ENCODE assay signal across 19 cellular contexts in genomic region chr17:27743288-27743885, GRCh38. TPM values are rescaled to one million over a fixed set of nuclear protein-coding genes. Genes with fewer than 3 reads are reported as not detected.
DNase-seq lines count a peak whose midpoint lies in the region; ATAC-seq, FAIRE-seq and TF ChIP-seq lines count a peak whose summit lies in the region.
"Had no signal": no experiment of that assay in that cellular context is flagged by ENCODE, and none has a peak within 500 bp of the region (broad histone marks: within the 10 kb centered on the region; RNA-seq: fewer than 3 reads in every experiment).

No MANE protein-coding gene starts in this region.

- H3K79me2 ChIP-seq in H9 (ENCODE audit: insufficient read depth, low read length) = no peaks in the 10 kb centered on the region

- no peak overlapping the region for H4K5ac ChIP-seq in H9 (ENCODE audit: insufficient read length, low read depth, low read length)

- peak; percentile 23 for FAIRE-seq in bronchial epithelial cell (lab: Jason Lieb, UNC)
- FAIRE-seq: endometrium had no signal

- no peaks in the 10 kb centered on the region for H3K27me3 ChIP-seq in H9 (ENCODE audit: insufficient read depth, low read length)
- no peaks in the 10 kb centered on the region for H3K27me3 ChIP-seq in bronchial epithelial cell (ENCODE audit: control insufficient read depth, insufficient read depth, low read length)
- H3K27me3 ChIP-seq: SJSA1 had no signal

- CTCF ChIA-PET in activated naive CD4-positive, alpha-beta T cell treated with anti-CD3 and anti-CD28 coated beads for 36 hours (lab: Charles Lee) = interaction anchor here (0.7 kb wide), 1 partner anchor 65 kb away, joined by 3 read pairs; no protein-coding TSS in a partner anchor

- H3K36me3 Mint-ChIP-seq in H9 (ENCODE audit: insufficient read depth in 1 of 3, low read depth in 3 of 3) = peaks cover 0 to 5% (median 0%) of the 10 kb centered on the region in 3 experiments; a peak in 3 of 7 replicates
- no peaks in the 10 kb centered on the region for H3K36me3 Mint-ChIP-seq in osteocyte (ENCODE audit: unreplicated experiment)
- H3K36me3 Mint-ChIP-seq in activated naive CD4-positive, alpha-beta T cell treated with anti-CD3 and anti-CD28 coated beads for 36 hours (ENCODE audit: low read depth) = no peaks in the 10 kb centered on the region
- H3K36me3 Mint-ChIP-seq: activated naive CD8-positive, alpha-beta T cell had no signal

- no peak overlapping the region for H3K4me2 ChIP-seq in H9 (ENCODE audit: insufficient read depth, insufficient read length, low read length)

- H3T11ph ChIP-seq in H9 (ENCODE audit: low read length) = no peak overlapping the region

- H3K18ac ChIP-seq in H9 (ENCODE audit: insufficient read length, low read depth, low read length) = no peak overlapping the region

- no peak overlapping the region for H2AFZ ChIP-seq in H9 (ENCODE audit: low read length)

- ATAC-seq in GM19463 (IDR thresholded peaks at IDR 0.05; ENCODE audit: unreplicated experiment) = no peak

- no peak overlapping the region for H3K4me3 ChIP-seq in bronchial epithelial cell (ENCODE audit: low read depth, low read length)
- H3K4me3 ChIP-seq: SJSA1 had no signal

- no peak overlapping the region for H3K14ac ChIP-seq in H9 (ENCODE audit: insufficient read depth, low read length)

- no peaks in the 10 kb centered on the region for H4K20me1 ChIP-seq in H9 (ENCODE audit: control insufficient read depth, insufficient read depth, insufficient read length)

- H3K4me1 ChIP-seq in H9 (ENCODE audit: insufficient read depth, low read length) = no peaks in the 10 kb centered on the region
- H3K4me1 ChIP-seq: SJSA1 had no signal

- H2BK12ac ChIP-seq in H9 (ENCODE audit: insufficient read length, low read depth, low read length) = no peak overlapping the region

- no peak overlapping the region for H3K27ac Mint-ChIP-seq in H9
- H3K27ac Mint-ChIP-seq in osteocyte (ENCODE audit: unreplicated experiment) = no peak overlapping the region
- H3K27ac Mint-ChIP-seq in activated naive CD4-positive, alpha-beta T cell treated with anti-CD3 and anti-CD28 coated beads for 36 hours = no peak overlapping the region
- H3K27ac Mint-ChIP-seq: activated naive CD8-positive, alpha-beta T cell had no signal

- H3K9me3 ChIP-seq in H9 (ENCODE audit: control insufficient read depth, low read depth, low read length) = no peaks in the 10 kb centered on the region
- H3K9me3 ChIP-seq: SJSA1 had no signal

- H3K4me1 Mint-ChIP-seq in H9 = peaks cover 0 to 4% of the 10 kb centered on the region in 2 experiments; a peak in 2 of 4 replicates
- no peaks in the 10 kb centered on the region for H3K4me1 Mint-ChIP-seq in osteocyte (ENCODE audit: unreplicated experiment)
- no peaks in the 10 kb centered on the region for H3K4me1 Mint-ChIP-seq in activated naive CD4-positive, alpha-beta T cell treated with anti-CD3 and anti-CD28 coated beads for 36 hours (ENCODE audit: low read depth)

- H3K27ac ChIP-seq in H9 (ENCODE audit: insufficient read length, low read depth, low read length) = no peak overlapping the region
- H3K27ac ChIP-seq: SJSA1 had no signal

- no peak overlapping the region for H3K56ac ChIP-seq in H9 (ENCODE audit: insufficient read length, low read depth, low read length)

- H4K91ac ChIP-seq in H9 (ENCODE audit: insufficient read length, low read depth, low read length) = no peak overlapping the region

- no peak overlapping the region for H3K9ac ChIP-seq in H9 (ENCODE audit: extremely low read depth, insufficient read length, low read length)

- no peak overlapping the region for H2BK120ac ChIP-seq in H9 (ENCODE audit: low read depth, low read length, poor library complexity, severe bottlenecking)

- intact Hi-C loops in activated naive CD4-positive, alpha-beta T cell treated with anti-CD3 and anti-CD28 coated beads for 36 hours (cut with micrococcal nuclease) = no loop called here

- H3K36me3 ChIP-seq in bronchial epithelial cell (ENCODE audit: control insufficient read depth, insufficient read depth, low read length) = no peaks in the 10 kb centered on the region
- H3K36me3 ChIP-seq: SJSA1 had no signal

- no peak for TF ChIP-seq CTCF in H9 (conservative IDR thresholded peaks at IDR 0.05)
- TF ChIP-seq CTCF in bronchial epithelial cell (IDR thresholded peaks at IDR 0.05; ENCODE audit: insufficient read depth, low read length, severe bottlenecking) = no peak
- TF ChIP-seq CTCF in osteocyte (IDR thresholded peaks at IDR 0.05) = no peak

- H4K8ac ChIP-seq in H9 (replicated peaks; ENCODE audit: insufficient read length, low read depth, low read length) = no peak overlapping the region

- no peaks in the 10 kb centered on the region for H3K79me1 ChIP-seq in H9 (ENCODE audit: insufficient read depth, low read depth, low read length, poor library complexity, severe bottlenecking)

- WGBS in H9 (ENCODE audit: extremely low coverage, insufficient read length, low lambda C conversion rate) = no CpG with 5 or more reads among the region's 8 CpGs

- no peak overlapping the region for H3K4ac ChIP-seq in H9 (ENCODE audit: low read depth, low read length)

- H3K27me3 Mint-ChIP-seq in H9 (ENCODE audit: low read depth) (no peaks in the 10 kb centered on the region; the same call in 1 of the 2 replicates), osteocyte (ENCODE audit: unreplicated experiment) (no peaks in the 10 kb centered on the region)
- no peaks in the 10 kb centered on the region for H3K27me3 Mint-ChIP-seq in activated naive CD4-positive, alpha-beta T cell treated with anti-CD3 and anti-CD28 coated beads for 36 hours (ENCODE audit: low read depth)
- H3K27me3 Mint-ChIP-seq: activated naive CD8-positive, alpha-beta T cell had no signal

- no peaks in the 10 kb centered on the region for H3K23me2 ChIP-seq in H9 (ENCODE audit: insufficient read length, low read depth, low read length, poor library complexity, severe bottlenecking)

- H2AK5ac ChIP-seq in H9 (ENCODE audit: insufficient read length, low read length) = no peak overlapping the region

- no peak overlapping the region for H3K23ac ChIP-seq in H9 (ENCODE audit: insufficient read length, low read depth, low read length)

- no peak overlapping the region for H3K4me3 Mint-ChIP-seq in H9
- no peak overlapping the region for H3K4me3 Mint-ChIP-seq in osteocyte (ENCODE audit: unreplicated experiment)
- no peak overlapping the region for H3K4me3 Mint-ChIP-seq in activated naive CD4-positive, alpha-beta T cell treated with anti-CD3 and anti-CD28 coated beads for 36 hours
- H3K4me3 Mint-ChIP-seq: activated naive CD8-positive, alpha-beta T cell had no signal

- H2BK20ac ChIP-seq in H9 (ENCODE audit: low read depth, low read length, poor library complexity, severe bottlenecking) = no peak overlapping the region

- no peak overlapping the region for H2BK15ac ChIP-seq in H9 (ENCODE audit: low read depth, low read length)

- peak; percentile 14 for DNase-seq in H9
- peak; percentile 64 to 67 for DNase-seq in NOMO-1 (lab: John Stamatoyannopoulos, UW; ENCODE audit: unreplicated experiment in 2 of 2)
- no peak for DNase-seq in bronchial epithelial cell (ENCODE audit: low read depth)
- peak; percentile 64 for DNase-seq in osteocyte (ENCODE audit: extremely low spot score, unreplicated experiment)
- DNase-seq in activated naive CD4-positive, alpha-beta T cell treated with anti-CD3 and anti-CD28 coated beads for 36 hours = no peak
- no peak for DNase-seq in RPMI8226
- DNase-seq in iPS-NIHi7 (ENCODE audit: extremely low spot score) = no peak
- DNase-seq: H7, NCI-H1417, NCI-H2107, NCI-H524, retina had no signal

- peaks cover 0 to 2% of the 10 kb centered on the region in 2 experiments; a peak in 1 of 5 replicates for H3K9me3 Mint-ChIP-seq in H9
- no peaks in the 10 kb centered on the region for H3K9me3 Mint-ChIP-seq in osteocyte (ENCODE audit: unreplicated experiment)
- no peaks in the 10 kb centered on the region for H3K9me3 Mint-ChIP-seq in activated naive CD4-positive, alpha-beta T cell treated with anti-CD3 and anti-CD28 coated beads for 36 hours

- no peak overlapping the region for H2BK5ac ChIP-seq in H9 (ENCODE audit: insufficient read length, low read length)

RNA-seq across cellular contexts. Expression of gene NOS2, which starts 56.9 kb away (rescaled TPM):
- total RNA-seq in H9 (2021) (0.35 and 0.59 TPM in 2 replicates), bronchial epithelial cell (under 0.01 TPM in 1 of 2 replicates, not detected in the other), osteocyte (not detected in 2 replicates)
- total RNA-seq in activated naive CD4-positive, alpha-beta T cell treated with anti-CD3 and anti-CD28 coated beads for 36 hours = under 1 TPM; 0.05 to 0.07 TPM
- total RNA-seq: HT-29; OCI-LY7; SJSA1; T-helper 2 cell treated with Interferon-gamma antibody and Interleukin-4, amounts not matched to agents 100 ng/mL and 5 ng/mL, for 36 hours had no signal

Comparison
In these comparisons a context has a peak if more than half of its experiments do, and no peak if none do; other contexts are left out.
1. DNase-seq: peak in H9 (single experiment), NOMO-1 (2 of 2) and osteocyte (single experiment); none in bronchial epithelial cell (single experiment), activated naive CD4-positive, alpha-beta T cell treated with anti-CD3 and anti-CD28 coated beads for 36 hours (single experiment), RPMI8226 (single experiment) and iPS-NIHi7 (single experiment).